15 cellular contexts compared by ENCODE assay signal in genomic region chr2:199310654-199311275, GRCh38.
A peak's percentile ranks its signal among the peaks of the same experiment; 100 is the strongest.
DNase-seq lines count a peak whose midpoint lies in the region.
"Had no signal": no experiment of that assay in that cellular context is flagged by ENCODE, and none has a peak within 500 bp of the region (broad histone marks: within the 10 kb centered on the region; RNA-seq: fewer than 3 reads in every experiment).

No MANE protein-coding gene starts in this region.

- H3K27ac ChIP-seq in effector memory CD4-positive, alpha-beta T cell (ENCODE audit: insufficient read depth, low read length, poor library complexity, severe bottlenecking), result no peak overlapping the region
- H3K27ac ChIP-seq: body of pancreas, coronary artery, left ventricle myocardium inferior, sigmoid colon had no signal

- no peak overlapping the region for H3K4me3 ChIP-seq in effector memory CD4-positive, alpha-beta T cell (ENCODE audit: insufficient read depth, low read depth, low read length, poor library complexity, severe bottlenecking)
- H3K4me3 ChIP-seq: body of pancreas, coronary artery, left ventricle myocardium inferior, sigmoid colon had no signal

- H3K4me1 ChIP-seq in effector memory CD4-positive, alpha-beta T cell (ENCODE audit: control insufficient read depth, insufficient read depth, low read length, poor library complexity, severe bottlenecking), result no peaks in the 10 kb centered on the region
- H3K4me1 ChIP-seq: body of pancreas, left ventricle myocardium inferior, sigmoid colon had no signal

- H3K27me3 ChIP-seq in effector memory CD4-positive, alpha-beta T cell (replicated peaks; ENCODE audit: control insufficient read depth, insufficient read depth, low read length, poor library complexity, severe bottlenecking), result no peaks in the 10 kb centered on the region
- H3K27me3 ChIP-seq: body of pancreas, sigmoid colon had no signal

- no peaks in the 10 kb centered on the region for H3K9me3 ChIP-seq in effector memory CD4-positive, alpha-beta T cell (ENCODE audit: control insufficient read depth, low read length)
- H3K9me3 ChIP-seq: body of pancreas, left ventricle myocardium inferior, sigmoid colon had no signal

- peak; percentile 71 for DNase-seq in DMS153 (lab: John Stamatoyannopoulos, UW)
- peak; percentile 36 for DNase-seq in NCI-H1694 (lab: John Stamatoyannopoulos, UW)
- peak; percentile 84 for DNase-seq in NCI-H345 (lab: John Stamatoyannopoulos, UW)
- DNase-seq in SK-N-DZ (ENCODE audit: low spot score), result peak; percentile 99
- no peak for DNase-seq in T-helper 1 cell
- DNase-seq in effector memory CD4-positive, alpha-beta T cell, result no peak
- no peak for DNase-seq in foreskin melanocyte
- no peak for DNase-seq in GM19238 (ENCODE audit: insufficient read length, low spot score)
- DNase-seq: body of pancreas; GF-D8; left ventricle myocardium inferior; occipital lobe; sigmoid colon; stimulated activated CD4-positive, alpha-beta T cell treated with anti-CD3 and anti-CD28 coated beads, Interleukin-2, amount 100 ng/mL, for 24 hours had no signal

- H3K36me3 ChIP-seq in effector memory CD4-positive, alpha-beta T cell (ENCODE audit: control insufficient read depth, insufficient read depth, low read length), result no peaks in the 10 kb centered on the region
- H3K36me3 ChIP-seq: left ventricle myocardium inferior, sigmoid colon had no signal

Comparison
In these comparisons a context has a peak if more than half of its experiments do, and no peak if none do; other contexts are left out.
1. DNase-seq: peak in DMS153 (single experiment), NCI-H1694 (single experiment), NCI-H345 (single experiment) and SK-N-DZ (single experiment); none in T-helper 1 cell (0 of 5), effector memory CD4-positive, alpha-beta T cell (0 of 3), foreskin melanocyte (single experiment) and GM19238 (single experiment).